In the genomic region with DNA sequence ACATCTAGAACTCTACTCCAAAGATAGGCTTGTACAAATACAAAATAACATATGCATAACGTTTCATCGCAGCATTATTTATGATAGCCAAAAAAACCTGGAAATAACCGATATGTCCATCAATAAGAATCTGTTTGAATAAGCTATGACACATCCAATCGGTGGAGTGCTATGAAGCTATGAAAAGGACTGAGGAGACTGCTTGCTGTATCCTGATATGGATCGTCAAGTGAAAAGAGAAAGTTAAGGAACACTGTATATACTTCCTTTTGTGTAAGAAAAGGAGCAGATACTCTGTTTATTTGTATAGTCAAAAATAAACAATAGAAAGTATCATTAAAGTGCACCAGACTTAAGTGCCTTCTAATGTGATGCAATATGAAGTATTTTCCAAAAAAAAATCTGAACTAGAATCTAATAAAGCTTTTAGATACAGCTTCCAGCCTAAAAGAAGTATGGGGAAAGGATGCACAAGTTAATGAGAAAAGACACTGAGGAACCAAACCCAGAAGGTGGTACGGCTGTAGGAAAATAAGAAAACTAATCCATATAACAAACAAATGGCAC, we compare ENCODE assay signal across 8 cellular contexts. TPM values are rescaled to one million over a fixed set of nuclear protein-coding genes. Genes with fewer than 3 reads are reported as not detected.
DNase-seq lines count a peak whose midpoint lies in the region; ATAC-seq, FAIRE-seq and TF ChIP-seq lines count a peak whose summit lies in the region.

No MANE protein-coding gene starts in this region.

- H3K79me2 ChIP-seq in H1 (ENCODE audit: control insufficient read depth in 1 of 2, insufficient read depth in 2 of 2, low read length in 2 of 2): peaks cover 0 to 3% of the 10 kb centered on the region in 2 experiments; a peak in 2 of 4 replicates

- H2BK12ac ChIP-seq in H1 (ENCODE audit: low read depth, low read length): no peak overlapping the region

- H3K23ac ChIP-seq in H1 (ENCODE audit: insufficient read length): no peak overlapping the region

- H4K8ac ChIP-seq in H1 (ENCODE audit: extremely low read depth, insufficient read depth, low read length): no peak overlapping the region

- no peak for DNase-seq in NT2/D1 (ENCODE audit: low read depth, low spot score)
- DNase-seq in H1 (ENCODE audit: low read depth in 1 of 2, low spot score in 2 of 2): no peak
- no peak for DNase-seq in RPMI8226
- DNase-seq in midbrain (lab: John Stamatoyannopoulos, UW): no peak

- H3K79me1 ChIP-seq in H1 (ENCODE audit: low read depth, low read length): no peaks in the 10 kb centered on the region

- H4K91ac ChIP-seq in H1 (replicated peaks; ENCODE audit: insufficient read length, low read length): no peak overlapping the region

- TF ChIP-seq EP300 in H1 (IDR thresholded peaks at IDR 0.05; ENCODE audit: borderline replicate concordance in 1 of 2, low read depth in 2 of 2, low read length in 2 of 2): no peak

- no peak overlapping the region for H3K56ac ChIP-seq in H1 (replicated peaks; ENCODE audit: insufficient read length, low read depth, low read length)

- peaks cover 10% of the 10 kb centered on the region for H3K23me2 ChIP-seq in H1 (ENCODE audit: low read depth, low read length)

- H2AFZ ChIP-seq in H1 (ENCODE audit: low read length): peak overlapping the region; percentile 84; the same call in 1 of the 2 replicates

- ATAC-seq in GM21529 (IDR thresholded peaks at IDR 0.05; ENCODE audit: unreplicated experiment): no peak
- no peak for ATAC-seq in GM18505 (IDR thresholded peaks at IDR 0.05; ENCODE audit: unreplicated experiment)

- H4K5ac ChIP-seq in H1 (ENCODE audit: insufficient read length, low read depth, low read length): no peak overlapping the region

- H2AK5ac ChIP-seq in H1 (ENCODE audit: low read depth, low read length): no peak overlapping the region

- no peak overlapping the region for H3K4ac ChIP-seq in H1 (replicated peaks; ENCODE audit: insufficient read length, low read depth, low read length)

- no peak overlapping the region for H2BK15ac ChIP-seq in H1 (ENCODE audit: low read length)

- TF ChIP-seq RAD21 in H1 (IDR thresholded peaks at IDR 0.05 in 1 of 2, conservative IDR thresholded peaks at IDR 0.05 in 1 of 2; ENCODE audit: low read depth in 2 of 2, low read length in 2 of 2): no peak

- H3K4me2 ChIP-seq in BLaER1 treated with 17β-estradiol and CSF1 and Interleukin-3, amounts not matched to agents 10 nM and 100 nM: peak overlapping the region; percentile 68 to 87 (median 83)
- H3K4me2 ChIP-seq in H1 (ENCODE audit: insufficient read depth in 1 of 2, low read depth in 2 of 2, low read length in 2 of 2): peak overlapping the region; percentile 83 to 96

- FAIRE-seq in H1 (lab: Jason Lieb, UNC): no peak

- H2BK5ac ChIP-seq in H1 (ENCODE audit: low read depth, low read length): no peak overlapping the region

- no peak overlapping the region for H3K18ac ChIP-seq in H1 (ENCODE audit: extremely low read depth, low read length)

- CTCF ChIA-PET in H1 (lab: Charles Lee; ENCODE audit: partially characterized antibody): interaction anchor here (0.7 to 1.0 kb wide), 2 partner anchors 17 to 64 kb away, joined by 3 read pairs; no protein-coding TSS in a partner anchor

- no peak overlapping the region for H3K14ac ChIP-seq in H1 (ENCODE audit: insufficient read length)

- H3K36me3 ChIP-seq in BLaER1 treated with 17β-estradiol and CSF1 and Interleukin-3, amounts not matched to agents 10 nM and 100 nM: no peaks in the 10 kb centered on the region
- H3K36me3 ChIP-seq in NT2/D1 (ENCODE audit: insufficient read depth, insufficient read length, low read length): no peaks in the 10 kb centered on the region
- H3K36me3 ChIP-seq in H1 (ENCODE audit: control insufficient read depth in 2 of 4, insufficient read depth in 4 of 4, low read length in 3 of 4): no peaks in the 10 kb centered on the region
- no peaks in the 10 kb centered on the region for H3K36me3 ChIP-seq in neutrophil

- TF ChIP-seq POLR2A in H1 (IDR thresholded peaks at IDR 0.05; ENCODE audit: control extremely low read depth in 1 of 2, low read depth in 2 of 2, low read length in 2 of 2): no peak
- no peak for TF ChIP-seq POLR2A in GM18505 (IDR thresholded peaks at IDR 0.05; ENCODE audit: borderline replicate concordance, extremely low read depth, insufficient read depth, insufficient read length)

- H3K27ac ChIP-seq in BLaER1 treated with 17β-estradiol and CSF1 and Interleukin-3, amounts not matched to agents 10 nM and 100 nM: peak overlapping the region in 10 of 11 experiments; percentile 72 to 88 (median 80); a peak in 16 of 22 replicates
- H3K27ac ChIP-seq in H1 (ENCODE audit: low read depth, low read length) (no peak overlapping the region), neutrophil (peak overlapping the region; percentile 67)

- peaks cover 0 to 33% (median 26%) of the 10 kb centered on the region in 11 experiments; a peak in 13 of 22 replicates for H3K27me3 ChIP-seq in BLaER1 treated with 17β-estradiol and CSF1 and Interleukin-3, amounts not matched to agents 10 nM and 100 nM
- H3K27me3 ChIP-seq in NT2/D1 (ENCODE audit: insufficient read depth, insufficient read length) (peaks cover 12% of the 10 kb centered on the region), H1 (replicated peaks in 1 of 4; ENCODE audit: control insufficient read depth in 3 of 4, extremely low read depth in 1 of 4, insufficient read depth in 3 of 4, low read length in 3 of 4) (peaks cover 0 to 13% (median 7%) of the 10 kb centered on the region in 4 experiments), neutrophil (no peaks in the 10 kb centered on the region)

- H2BK20ac ChIP-seq in H1 (ENCODE audit: low read length): no peak overlapping the region

- WGBS in H1 (ENCODE audit: extremely low coverage in 1 of 2, insufficient coverage in 1 of 2, insufficient read length in 1 of 2, insufficient replicate concordance in 2 of 2, low coverage in 1 of 2, low lambda C conversion rate in 2 of 2, missing lambda C conversion rate in 1 of 2), 2 experiments: 61% methylated on average over 6 of the region's 6 CpGs; no CpG with 5 or more reads in 1 of the 2 experiments

- H4K20me1 ChIP-seq in BLaER1 treated with 17β-estradiol and CSF1 and Interleukin-3, amounts not matched to agents 10 nM and 100 nM: no peaks in the 10 kb centered on the region
- H4K20me1 ChIP-seq in H1 (replicated peaks in 1 of 2; ENCODE audit: control insufficient read depth in 1 of 2, insufficient read depth in 2 of 2, low read length in 2 of 2): no peaks in the 10 kb centered on the region

- H3K9me3 ChIP-seq in BLaER1 treated with 17β-estradiol and CSF1 and Interleukin-3, amounts not matched to agents 10 nM and 100 nM (replicated peaks in 1 of 11): no peaks in the 10 kb centered on the region
- H3K9me3 ChIP-seq in NT2/D1 (ENCODE audit: insufficient read depth, low read length) (no peaks in the 10 kb centered on the region), H1 (ENCODE audit: insufficient read depth in 2 of 2, low read depth in 1 of 2, low read length in 1 of 2) (no peaks in the 10 kb centered on the region), neutrophil (no peaks in the 10 kb centered on the region)

- peaks cover 24 to 38% (median 31%) of the 10 kb centered on the region in 10 experiments for H3K4me1 ChIP-seq in BLaER1 treated with 17β-estradiol and CSF1 and Interleukin-3, amounts not matched to agents 10 nM and 100 nM
- no peaks in the 10 kb centered on the region for H3K4me1 ChIP-seq in NT2/D1 (ENCODE audit: insufficient read depth, insufficient read length)
- H3K4me1 ChIP-seq in H1 (replicated peaks in 1 of 4; ENCODE audit: control insufficient read depth in 3 of 4, insufficient read depth in 4 of 4, low read length in 3 of 4): peaks cover 0 to 9% (median 4%) of the 10 kb centered on the region in 4 experiments; a peak in 6 of 7 replicates
- H3K4me1 ChIP-seq in neutrophil (ENCODE audit: control insufficient read depth in 1 of 2, insufficient read depth in 1 of 2, low read depth in 1 of 2, low read length in 1 of 2): peaks cover 17 to 20% of the 10 kb centered on the region in 2 experiments

- H2BK120ac ChIP-seq in H1 (replicated peaks; ENCODE audit: low read depth, low read length): no peak overlapping the region

- TF ChIP-seq CTCF in H1 (IDR thresholded peaks at IDR 0.05; ENCODE audit: control extremely low read depth in 1 of 3, insufficient read depth in 1 of 3, low read depth in 1 of 3, low read length in 3 of 3) (no peak), neutrophil (IDR thresholded peaks at IDR 0.05) (no peak)

- H3K4me3 ChIP-seq in BLaER1 treated with 17β-estradiol and CSF1 and Interleukin-3, amounts not matched to agents 10 nM and 100 nM: peak overlapping the region; percentile 64 to 84 (median 76); a peak in 17 of 20 replicates
- peak overlapping the region; percentile 75 for H3K4me3 ChIP-seq in NT2/D1 (ENCODE audit: insufficient read length, low read depth)
- peak overlapping the region; percentile 58 to 89 (median 76); a peak in 6 of 8 replicates for H3K4me3 ChIP-seq in H1 (ENCODE audit: extremely low read depth in 1 of 4, insufficient read depth in 2 of 4, low read depth in 3 of 4, low read length in 4 of 4)
- H3K4me3 ChIP-seq in neutrophil (ENCODE audit: low read depth in 1 of 2, low read length in 1 of 2): peak overlapping the region; percentile 75 to 76

- H3K9ac ChIP-seq in BLaER1 treated with 17β-estradiol and CSF1 and Interleukin-3, amounts not matched to agents 10 nM and 100 nM: peak overlapping the region; percentile 73 to 95 (median 84); a peak in 18 of 22 replicates
- H3K9ac ChIP-seq in NT2/D1 (ENCODE audit: insufficient read length, low read depth): peak overlapping the region; percentile 89
- no peak overlapping the region for H3K9ac ChIP-seq in H1 (replicated peaks in 1 of 4; ENCODE audit: extremely low read depth in 1 of 4, low read depth in 3 of 4, low read length in 3 of 4)

- POLR2A ChIA-PET in H1 (lab: Charles Lee; ENCODE audit: partially characterized antibody): interaction anchor here (0.6 to 3.1 kb wide), 10 partner anchors 15 to 190 kb away, joined by 3 to 30 read pairs (median 3); a partner anchor contains a TSS

RNA-seq across cellular contexts. Expression of a gene that starts 0.6 kb away (rescaled TPM):
- total RNA-seq in H1 (2021; fragmentation: NEBNext Ultra II Directional; extraction: Animal tissue kit (Norgen Biotek cat#: 25700)): not detected in 2 replicates
- polyA plus RNA-seq in H1 (2011; rRNA removed): 0.08 TPM in 1 of 2 replicates, not detected in the other
- 0.09 TPM for polyA plus RNA-seq in H1 (2011; cell fraction: cytosol; rRNA removed)
- polyA plus RNA-seq in H1 (2011; cell fraction: nucleus; rRNA removed): not detected
- polyA plus RNA-seq in H1 (2012, experiment 1 of 2): not detected in 4 replicates
- not detected for polyA plus RNA-seq in H1 (2012, experiment 2 of 2)
- polyA plus RNA-seq in H1 (2013, experiment 1 of 2): not detected
- not detected for polyA plus RNA-seq in H1 (2013, experiment 2 of 2)
- not detected in 2 replicates for polyA minus RNA-seq in H1 (2011; rRNA and poly(A)+ RNA removed)
- polyA minus RNA-seq in H1 (2011; cell fraction: cytosol; rRNA and poly(A)+ RNA removed): not detected
- not detected for polyA minus RNA-seq in H1 (2011; cell fraction: nucleus; rRNA and poly(A)+ RNA removed)

RNA-seq across cellular contexts. Expression of a gene that starts 4.3 kb away (rescaled TPM):
- total RNA-seq in H1 (2021; fragmentation: NEBNext Ultra II Directional; extraction: Animal tissue kit (Norgen Biotek cat#: 25700)): 31.2 and 34.0 TPM in 2 replicates
- polyA plus RNA-seq in H1 (2011; rRNA removed): 24.5 and 41.7 TPM in 2 replicates
- 31.3 TPM for polyA plus RNA-seq in H1 (2011; cell fraction: cytosol; rRNA removed)
- 26.3 TPM for polyA plus RNA-seq in H1 (2011; cell fraction: nucleus; rRNA removed)
- polyA plus RNA-seq in H1 (2012, experiment 1 of 2): 22.3 to 34.7 TPM (median 26.4 TPM) in 4 replicates
- 10.6 TPM for polyA plus RNA-seq in H1 (2012, experiment 2 of 2)
- polyA plus RNA-seq in H1 (2013, experiment 1 of 2): 34.4 TPM
- polyA plus RNA-seq in H1 (2013, experiment 2 of 2): 31.3 TPM
- 30.6 and 42.3 TPM in 2 replicates for polyA minus RNA-seq in H1 (2011; rRNA and poly(A)+ RNA removed)
- polyA minus RNA-seq in H1 (2011; cell fraction: cytosol; rRNA and poly(A)+ RNA removed): 9.9 TPM
- polyA minus RNA-seq in H1 (2011; cell fraction: nucleus; rRNA and poly(A)+ RNA removed): 35.8 TPM

RNA-seq across cellular contexts. Expression of a gene that starts 57.2 kb away (rescaled TPM):
- 27.5 and 30.0 TPM in 2 replicates for total RNA-seq in H1 (2021; fragmentation: NEBNext Ultra II Directional; extraction: Animal tissue kit (Norgen Biotek cat#: 25700))
- polyA plus RNA-seq in H1 (2011; rRNA removed): 12.2 and 13.1 TPM in 2 replicates
- polyA plus RNA-seq in H1 (2011; cell fraction: cytosol; rRNA removed): 19.4 TPM
- 8.6 TPM for polyA plus RNA-seq in H1 (2011; cell fraction: nucleus; rRNA removed)
- polyA plus RNA-seq in H1 (2012, experiment 1 of 2): 15.7 to 25.0 TPM (median 17.1 TPM) in 4 replicates
- polyA plus RNA-seq in H1 (2012, experiment 2 of 2): 5.3 TPM
- 14.7 TPM for polyA plus RNA-seq in H1 (2013, experiment 1 of 2)
- 14.4 TPM for polyA plus RNA-seq in H1 (2013, experiment 2 of 2)
- 4.5 and 5.9 TPM in 2 replicates for polyA minus RNA-seq in H1 (2011; rRNA and poly(A)+ RNA removed)
- polyA minus RNA-seq in H1 (2011; cell fraction: cytosol; rRNA and poly(A)+ RNA removed): 10.2 TPM
- 10.3 TPM for polyA minus RNA-seq in H1 (2011; cell fraction: nucleus; rRNA and poly(A)+ RNA removed)

Comparison
In these comparisons a context has a peak if more than half of its experiments do, and no peak if none do; other contexts are left out.
1. H3K9ac ChIP-seq: peak in BLaER1 treated with 17β-estradiol and CSF1 and Interleukin-3, amounts not matched to agents 10 nM and 100 nM (11 of 11) and NT2/D1 (single experiment); none in H1 (0 of 4).
2. Peak in every context shown above with its lines, with median percentiles within 50 percentile points of each other: H3K4me3 ChIP-seq.